ENCODE assay signal across 19 cellular contexts in genomic region chr13:105587786-105588185, GRCh38.
A peak's percentile ranks its signal among the peaks of the same experiment; 100 is the strongest.
DNase-seq lines count a peak whose midpoint lies in the region; ATAC-seq and TF ChIP-seq lines count a peak whose summit lies in the region.
"Had no signal": no experiment of that assay in that cellular context is flagged by ENCODE, and none has a peak within 500 bp of the region (broad histone marks: within the 10 kb centered on the region; RNA-seq: fewer than 3 reads in every experiment).

No MANE protein-coding gene starts in this region.

- TF ChIP-seq CTCF in Calu3 (IDR thresholded peaks at IDR 0.05; ENCODE audit: unreplicated experiment) (no peak), mammary epithelial cell (conservative IDR thresholded peaks at IDR 0.05 in 1 of 2, IDR thresholded peaks at IDR 0.05 in 1 of 2; ENCODE audit: extremely low read depth in 1 of 2, insufficient read depth in 1 of 2, low read depth in 1 of 2, low read length in 2 of 2) (no peak), Peyer's patch (IDR thresholded peaks at IDR 0.05) (no peak), heart right ventricle (IDR thresholded peaks at IDR 0.05) (no peak)

- no peak overlapping the region for H3K9ac ChIP-seq in mammary epithelial cell (ENCODE audit: insufficient read depth, low read length)

- H3K4me3 Mint-ChIP-seq in Calu3 (ENCODE audit: low read depth, unreplicated experiment) = no peak overlapping the region
- H3K4me3 Mint-ChIP-seq: activated CD4-positive, alpha-beta memory T cell treated with anti-CD3 and anti-CD28 coated beads for 36 hours; activated naive CD8-positive, alpha-beta T cell treated with anti-CD3 and anti-CD28 coated beads, Interleukin-2, amount 10 ng/mL, durations not matched to agents 7 days and 5 days; activated T-cell treated with anti-CD3 and anti-CD28 coated beads, Interleukin-2, amount 50 U/mL, for 4 hours; CD8-positive, alpha-beta memory T cell; central memory CD8-positive, alpha-beta T cell; effector memory CD8-positive, alpha-beta T cell; stimulated activated naive CD8-positive, alpha-beta T cell treated with anti-CD3 and anti-CD28 coated beads, Interleukin-15, amount 100 ng/mL, for 72 hours had no signal

- TF ChIP-seq POLR2A in Peyer's patch (IDR thresholded peaks at IDR 0.05) = no peak

- H2AFZ ChIP-seq in mammary epithelial cell (ENCODE audit: low read depth, low read length) = no peak overlapping the region

- no peaks in the 10 kb centered on the region for H3K79me2 ChIP-seq in mammary epithelial cell (ENCODE audit: insufficient read depth, low read length)

- H3K4me2 ChIP-seq in mammary epithelial cell (ENCODE audit: insufficient read depth, low read depth, low read length) = no peak overlapping the region

- 70% methylated on average over 7 of the region's 7 CpGs for WGBS in mammary epithelial cell (ENCODE audit: low coverage, missing lambda C conversion rate)
- 89 to 93% methylated on average over 7 of the region's 7 CpGs for WGBS in heart right ventricle, 2 donors

- H3K9me3 ChIP-seq in mammary epithelial cell (replicated peaks; ENCODE audit: insufficient read depth, low read length) (no peaks in the 10 kb centered on the region), Peyer's patch (no peaks in the 10 kb centered on the region), heart right ventricle (no peaks in the 10 kb centered on the region), HAP-1 (peaks cover 4% of the 10 kb centered on the region; the same call in 1 of the 2 replicates)
- H3K9me3 ChIP-seq: uterus had no signal

- H3K27ac ChIP-seq in mammary epithelial cell (ENCODE audit: insufficient read depth, low read depth, low read length) (no peak overlapping the region), Peyer's patch (no peak overlapping the region), heart right ventricle (no peak overlapping the region)
- H3K27ac ChIP-seq: uterus had no signal

- H3K36me3 Mint-ChIP-seq in Calu3 (ENCODE audit: insufficient read depth, unreplicated experiment) = no peaks in the 10 kb centered on the region
- H3K36me3 Mint-ChIP-seq: activated CD4-positive, alpha-beta memory T cell treated with anti-CD3 and anti-CD28 coated beads for 36 hours; activated naive CD8-positive, alpha-beta T cell treated with anti-CD3 and anti-CD28 coated beads, Interleukin-2, amount 10 ng/mL, durations not matched to agents 7 days and 5 days; CD8-positive, alpha-beta memory T cell had no signal

- no peaks in the 10 kb centered on the region for H3K27me3 Mint-ChIP-seq in Calu3 (ENCODE audit: unreplicated experiment)
- H3K27me3 Mint-ChIP-seq: activated CD4-positive, alpha-beta memory T cell treated with anti-CD3 and anti-CD28 coated beads for 36 hours; activated naive CD8-positive, alpha-beta T cell treated with anti-CD3 and anti-CD28 coated beads, Interleukin-2, amount 10 ng/mL, durations not matched to agents 7 days and 5 days; CD8-positive, alpha-beta memory T cell; central memory CD8-positive, alpha-beta T cell; effector memory CD8-positive, alpha-beta T cell; stimulated activated naive CD8-positive, alpha-beta T cell treated with anti-CD3 and anti-CD28 coated beads, Interleukin-15, amount 100 ng/mL, for 72 hours had no signal

- intact Hi-C loops in Calu3 (cut with micrococcal nuclease; ENCODE audit: unreplicated experiment) = no loop called here
- intact Hi-C loops in mammary epithelial cell (cut with micrococcal nuclease) = no loop called here
- intact Hi-C loops in heart right ventricle (cut with DNase I) = no loop called here

- CTCF ChIA-PET in Calu3 (lab: Charles Lee) (no interaction called here), mammary epithelial cell (lab: Charles Lee; ENCODE audit: low non-redundant PET) (no interaction called here)

- in situ Hi-C loops in mammary epithelial cell (cut with MboI; ENCODE audit: low sequenced_read_pairs in 2 of 2) (no loop called here), HAP-1 (cut with MboI; ENCODE audit: low sequenced_read_pairs) (no loop called here)

- DNase-seq in Calu3 (peak; percentile 8), NCI-H226 (peak; percentile 58), mammary epithelial cell (peak; percentile 84), left kidney (ENCODE audit: low read depth, low spot score) (peak; percentile 14), Peyer's patch (no peak), ureter (ENCODE audit: low spot score) (no peak), heart right ventricle (no peak), HAP-1 (ENCODE audit: low spot score in 2 of 2) (no peak)
- DNase-seq: activated CD4-positive, alpha-beta memory T cell treated with anti-CD3 and anti-CD28 coated beads for 36 hours; activated naive CD8-positive, alpha-beta T cell treated with anti-CD3 and anti-CD28 coated beads, Interleukin-2, amount 10 ng/mL, durations not matched to agents 7 days and 5 days; activated T-cell treated with anti-CD3 and anti-CD28 coated beads, Interleukin-2, amount 50 U/mL, for 4 hours; CD8-positive, alpha-beta memory T cell; effector memory CD8-positive, alpha-beta T cell; NCI-H1694 treated with DMSO at 0.1 percent for 48 hours; NCI-H526 treated with DMSO at 0.1 percent for 48 hours; stimulated activated naive CD8-positive, alpha-beta T cell treated with anti-CD3 and anti-CD28 coated beads, Interleukin-15, amount 100 ng/mL, for 72 hours; uterus had no signal

- no TSS peak for BruUV-seq in Calu3 (replicated peaks; lab: Mats Ljungman, UMichigan)
- BruUV-seq in mammary epithelial cell (replicated peaks; lab: Mats Ljungman, UMichigan) = no TSS peak

- no peak overlapping the region for H3K4me3 ChIP-seq in mammary epithelial cell (replicated peaks in 1 of 3; ENCODE audit: insufficient read depth in 1 of 3, low read depth in 2 of 3, low read length in 3 of 3)
- no peak overlapping the region for H3K4me3 ChIP-seq in Peyer's patch
- H3K4me3 ChIP-seq in heart right ventricle = no peak overlapping the region
- H3K4me3 ChIP-seq in HAP-1 = no peak overlapping the region
- H3K4me3 ChIP-seq: lung, uterus had no signal

- H3K4me1 ChIP-seq in mammary epithelial cell (ENCODE audit: insufficient read depth, low read length) (no peaks in the 10 kb centered on the region), Peyer's patch (no peaks in the 10 kb centered on the region), heart right ventricle (no peaks in the 10 kb centered on the region), HAP-1 (no peaks in the 10 kb centered on the region)
- H3K4me1 ChIP-seq: uterus had no signal

- no peaks in the 10 kb centered on the region for H3K4me1 Mint-ChIP-seq in Calu3 (ENCODE audit: low read depth, unreplicated experiment)
- H3K4me1 Mint-ChIP-seq: activated naive CD8-positive, alpha-beta T cell treated with anti-CD3 and anti-CD28 coated beads, Interleukin-2, amount 10 ng/mL, durations not matched to agents 7 days and 5 days; CD8-positive, alpha-beta memory T cell; central memory CD8-positive, alpha-beta T cell; stimulated activated naive CD8-positive, alpha-beta T cell treated with anti-CD3 and anti-CD28 coated beads, Interleukin-15, amount 100 ng/mL, for 72 hours had no signal

- H3K36me3 ChIP-seq in mammary epithelial cell (ENCODE audit: insufficient read depth, low read length) (no peaks in the 10 kb centered on the region), Peyer's patch (no peaks in the 10 kb centered on the region), heart right ventricle (no peaks in the 10 kb centered on the region), HAP-1 (replicated peaks) (no peaks in the 10 kb centered on the region)
- H3K36me3 ChIP-seq: uterus had no signal

- no peaks in the 10 kb centered on the region for H4K20me1 ChIP-seq in mammary epithelial cell (ENCODE audit: insufficient read depth, low read length)

- no peaks in the 10 kb centered on the region for H3K9me3 Mint-ChIP-seq in Calu3 (ENCODE audit: low read depth, unreplicated experiment)
- H3K9me3 Mint-ChIP-seq: activated CD4-positive, alpha-beta memory T cell treated with anti-CD3 and anti-CD28 coated beads for 36 hours; activated T-cell treated with anti-CD3 and anti-CD28 coated beads, Interleukin-2, amount 50 U/mL, for 4 hours; stimulated activated naive CD8-positive, alpha-beta T cell treated with anti-CD3 and anti-CD28 coated beads, Interleukin-15, amount 100 ng/mL, for 72 hours had no signal

- no peak for ATAC-seq in heart right ventricle
- ATAC-seq: activated T-cell treated with anti-CD3 and anti-CD28 coated beads, Interleukin-2, amount 50 U/mL, for 4 hours; effector memory CD8-positive, alpha-beta T cell; stimulated activated naive CD8-positive, alpha-beta T cell treated with anti-CD3 and anti-CD28 coated beads, Interleukin-15, amount 100 ng/mL, for 72 hours had no signal

- no peak overlapping the region for H3K27ac Mint-ChIP-seq in Calu3 (ENCODE audit: unreplicated experiment)
- H3K27ac Mint-ChIP-seq: activated CD4-positive, alpha-beta memory T cell treated with anti-CD3 and anti-CD28 coated beads for 36 hours; activated naive CD8-positive, alpha-beta T cell treated with anti-CD3 and anti-CD28 coated beads, Interleukin-2, amount 10 ng/mL, durations not matched to agents 7 days and 5 days; CD8-positive, alpha-beta memory T cell; effector memory CD8-positive, alpha-beta T cell; stimulated activated naive CD8-positive, alpha-beta T cell treated with anti-CD3 and anti-CD28 coated beads, Interleukin-15, amount 100 ng/mL, for 72 hours had no signal

- H3K27me3 ChIP-seq in mammary epithelial cell (ENCODE audit: insufficient read depth, low read length) (no peaks in the 10 kb centered on the region), Peyer's patch (no peaks in the 10 kb centered on the region), heart right ventricle (peaks cover 0 to 3% (median 0%) of the 10 kb centered on the region in 7 donors), HAP-1 (ENCODE audit: low read depth) (no peaks in the 10 kb centered on the region)
- H3K27me3 ChIP-seq: uterus had no signal

- dilution Hi-C loops in mammary epithelial cell (cut with HindIII; ENCODE audit: low sequenced_read_pairs) = no loop called here

Comparison
In these comparisons a context has a peak if more than half of its experiments do, and no peak if none do; other contexts are left out.
1. DNase-seq: peak in Calu3 (single experiment), NCI-H226 (single experiment), mammary epithelial cell (single experiment) and left kidney (single experiment); none in Peyer's patch (0 of 3), ureter (single experiment), heart right ventricle (0 of 2) and HAP-1 (0 of 2).